In genomic region chr12:79659961-79660431, GRCh38 we compare ENCODE assay signal across 18 cellular contexts. TPM values are rescaled to one million over a fixed set of nuclear protein-coding genes. Genes with fewer than 3 reads are reported as not detected.
DNase-seq lines count a peak whose midpoint lies in the region; ATAC-seq, FAIRE-seq and TF ChIP-seq lines count a peak whose summit lies in the region.
"Had no signal": no experiment of that assay in that cellular context is flagged by ENCODE, and none has a peak within 500 bp of the region (broad histone marks: within the 10 kb centered on the region; RNA-seq: fewer than 3 reads in every experiment).

No MANE protein-coding gene starts in this region.

- 0 out of 4 replicates have a peak, but pooled peaks cover 0 to 5% of the 10 kb centered on the region in 2 experiments for H3K4me1 ChIP-seq in SK-N-SH (ENCODE audit: control insufficient read depth in 1 of 2, insufficient read depth in 2 of 2, low read depth in 1 of 2, low read length in 1 of 2)
- H3K4me1 ChIP-seq in RWPE2 (ENCODE audit: insufficient read depth, poor library complexity, severe bottlenecking), result peaks cover 13% of the 10 kb centered on the region
- no peaks in the 10 kb centered on the region for H3K4me1 ChIP-seq in small intestine (ENCODE audit: control insufficient read depth in 2 of 2, insufficient read depth in 1 of 2, low read depth in 1 of 2, low read length in 1 of 2)

- peak; percentile 49 for FAIRE-seq in islet of Langerhans (lab: Jason Lieb, UNC)
- no peak for FAIRE-seq in small intestine (lab: Jason Lieb, UNC)
- FAIRE-seq: G401.6, GM12892, K562 had no signal

- H3K9ac ChIP-seq in SK-N-SH, result no peak overlapping the region

- H3K4me2 ChIP-seq in SK-N-SH, result peak overlapping the region; percentile 40; the same call in 1 of the 2 replicates

- no peak for TF ChIP-seq RAD21 in SK-N-SH (IDR thresholded peaks at IDR 0.05; ENCODE audit: low read length)

- H3K9me2 ChIP-seq in SK-N-SH, result no peaks in the 10 kb centered on the region

- H3K36me3 ChIP-seq in SK-N-SH (replicated peaks in 1 of 2; ENCODE audit: control insufficient read depth in 1 of 2, insufficient read depth in 2 of 2, low read length in 1 of 2) (no peaks in the 10 kb centered on the region), RWPE2 (ENCODE audit: low read depth) (peaks cover 18% of the 10 kb centered on the region), small intestine (ENCODE audit: control insufficient read depth in 2 of 2, insufficient read depth in 2 of 2, low read length in 2 of 2) (no peaks in the 10 kb centered on the region)
- H3K36me3 ChIP-seq: ovary had no signal

- no peak for ATAC-seq in SK-N-SH treated with all-trans-retinoic acid at 6 μM for 48 hours
- ATAC-seq in RWPE2 (ENCODE audit: low read depth), result 0 out of 3 replicates have a peak, but pooled peaks have one; percentile 8
- no peak for ATAC-seq in HG03097 (IDR thresholded peaks at IDR 0.05; ENCODE audit: low FRiP score, unreplicated experiment)
- ATAC-seq in GM18873 (IDR thresholded peaks at IDR 0.05; ENCODE audit: low FRiP score, unreplicated experiment), result no peak
- ATAC-seq: HCT116, K562 had no signal

- TF ChIP-seq EP300 in SK-N-SH (IDR thresholded peaks at IDR 0.05; ENCODE audit: borderline replicate concordance in 1 of 2, low read depth in 1 of 2, low read length in 1 of 2), result no peak

- DNase-seq in SK-N-SH, result no peak
- no peak for DNase-seq in RWPE2 (ENCODE audit: low spot score)
- DNase-seq in small intestine, result peak; percentile 78
- DNase-seq in effector CD4-positive, alpha-beta T cell, result no peak
- DNase-seq: ACHN; amniotic stem cell; kidney glomerular epithelial cell; NCI-H1105 treated with DMSO at 0.1 percent for 48 hours; ovary; stimulated activated CD4-positive, alpha-beta T cell treated with anti-CD3 and anti-CD28 coated beads, Interleukin-12 subunit alpha, Interleukin-12 subunit beta, amount 100 ng/mL, for 4 hours had no signal

- H3F3A ChIP-seq in SK-N-SH (replicated peaks; ENCODE audit: insufficient read depth), result peaks cover 14% of the 10 kb centered on the region

- WGBS in SK-N-SH (ENCODE audit: low lambda C conversion rate), result 5% methylated on average over 1 of the region's 1 CpG
- 10 to 49% (median 22%) methylated on average over 1 of the region's 1 CpG for WGBS in small intestine, 3 donors

- H4K20me1 ChIP-seq in SK-N-SH (ENCODE audit: insufficient read depth), result no peaks in the 10 kb centered on the region

- H3K27me3 ChIP-seq in SK-N-SH (ENCODE audit: insufficient read depth) (no peaks in the 10 kb centered on the region), RWPE2 (ENCODE audit: insufficient read depth, poor library complexity, severe bottlenecking) (no peaks in the 10 kb centered on the region), small intestine (ENCODE audit: control insufficient read depth in 2 of 2, insufficient read depth in 2 of 2, low read length in 2 of 2) (no peaks in the 10 kb centered on the region)
- H3K27me3 ChIP-seq: ovary had no signal

- POLR2A ChIA-PET in SK-N-SH (lab: Yijun Ruan, JAX), result no interaction called here

- H3K4me3 ChIP-seq in SK-N-SH (ENCODE audit: low read depth in 2 of 2, low read length in 1 of 2) (no peak overlapping the region), RWPE2 (ENCODE audit: severe bottlenecking) (no peak overlapping the region), small intestine (ENCODE audit: low read depth in 1 of 2, low read length in 2 of 2) (no peak overlapping the region)
- H3K4me3 ChIP-seq: K562, ovary had no signal

- H3K9me3 ChIP-seq in SK-N-SH (no peaks in the 10 kb centered on the region), RWPE2 (ENCODE audit: severe bottlenecking) (no peaks in the 10 kb centered on the region), small intestine (ENCODE audit: control insufficient read depth, low read depth) (no peaks in the 10 kb centered on the region)
- H3K9me3 ChIP-seq: ovary had no signal

- no peaks in the 10 kb centered on the region; the same call in 1 of the 2 replicates for H3K79me2 ChIP-seq in SK-N-SH (ENCODE audit: insufficient read depth)

- H2AFZ ChIP-seq in SK-N-SH (ENCODE audit: low read depth), result no peak overlapping the region

- TF ChIP-seq CTCF in SK-N-SH (IDR thresholded peaks at IDR 0.05), result no peak
- TF ChIP-seq CTCF in RWPE2 (IDR thresholded peaks at IDR 0.05; ENCODE audit: poor library complexity, severe bottlenecking), result no peak

- CTCF ChIA-PET in SK-N-SH (lab: Yijun Ruan, JAX), result no interaction called here

- peak overlapping the region in 1 of 2 experiments; percentile 19; a peak in 1 of 4 replicates for H3K27ac ChIP-seq in SK-N-SH (ENCODE audit: low read depth in 2 of 2, low read length in 1 of 2)
- no peak overlapping the region for H3K27ac ChIP-seq in RWPE2 (ENCODE audit: poor library complexity, severe bottlenecking)
- H3K27ac ChIP-seq in small intestine (ENCODE audit: low read depth in 1 of 2, low read length in 1 of 2), result no peak overlapping the region
- H3K27ac ChIP-seq: ovary had no signal

TF ChIP-seq in SK-N-SH, 30 proteins besides CTCF, POLR2A, EP300 and RAD21:
- TF ChIP-seq FOXJ3 (CRISPR knock-in tag; IDR thresholded peaks at IDR 0.05) (no peak), GATA2 (CRISPR knock-in tag; IDR thresholded peaks at IDR 0.05) (no peak)

TF ChIP-seq in SK-N-SH treated with all-trans-retinoic acid at 6 μM for 48 hours, 23 proteins besides CTCF, POLR2A, EP300 and RAD21:
- TF ChIP-seq ZNF70 (CRISPR knock-in tag; IDR thresholded peaks at IDR 0.05), result no peak
- TF ChIP-seq, protein P1, sequence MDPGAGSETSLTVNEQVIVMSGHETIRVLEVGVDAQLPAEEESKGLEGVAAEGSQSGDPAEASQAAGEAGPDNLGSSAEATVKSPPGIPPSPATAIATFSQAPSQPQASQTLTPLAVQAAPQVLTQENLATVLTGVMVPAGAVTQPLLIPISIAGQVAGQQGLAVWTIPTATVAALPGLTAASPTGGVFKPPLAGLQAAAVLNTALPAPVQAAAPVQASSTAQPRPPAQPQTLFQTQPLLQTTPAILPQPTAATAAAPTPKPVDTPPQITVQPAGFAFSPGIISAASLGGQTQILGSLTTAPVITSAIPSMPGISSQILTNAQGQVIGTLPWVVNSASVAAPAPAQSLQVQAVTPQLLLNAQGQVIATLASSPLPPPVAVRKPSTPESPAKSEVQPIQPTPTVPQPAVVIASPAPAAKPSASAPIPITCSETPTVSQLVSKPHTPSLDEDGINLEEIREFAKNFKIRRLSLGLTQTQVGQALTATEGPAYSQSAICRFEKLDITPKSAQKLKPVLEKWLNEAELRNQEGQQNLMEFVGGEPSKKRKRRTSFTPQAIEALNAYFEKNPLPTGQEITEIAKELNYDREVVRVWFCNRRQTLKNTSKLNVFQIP (CRISPR knock-in tag; IDR thresholded peaks at IDR 0.05; ENCODE audit: borderline replicate concordance, low read depth), result no peak
- TF ChIP-seq ZNF8 (CRISPR knock-in tag; IDR thresholded peaks at IDR 0.05), result no peak
- TF ChIP-seq SNAI2 (CRISPR knock-in tag; IDR thresholded peaks at IDR 0.05), result no peak
- no peak for TF ChIP-seq RARB (CRISPR knock-in tag; IDR thresholded peaks at IDR 0.05)
- TF ChIP-seq ZFP30 (CRISPR knock-in tag; IDR thresholded peaks at IDR 0.05), result no peak
- TF ChIP-seq TCF4 (CRISPR knock-in tag; IDR thresholded peaks at IDR 0.05; ENCODE audit: borderline replicate concordance), result no peak
- TF ChIP-seq, protein P2, sequence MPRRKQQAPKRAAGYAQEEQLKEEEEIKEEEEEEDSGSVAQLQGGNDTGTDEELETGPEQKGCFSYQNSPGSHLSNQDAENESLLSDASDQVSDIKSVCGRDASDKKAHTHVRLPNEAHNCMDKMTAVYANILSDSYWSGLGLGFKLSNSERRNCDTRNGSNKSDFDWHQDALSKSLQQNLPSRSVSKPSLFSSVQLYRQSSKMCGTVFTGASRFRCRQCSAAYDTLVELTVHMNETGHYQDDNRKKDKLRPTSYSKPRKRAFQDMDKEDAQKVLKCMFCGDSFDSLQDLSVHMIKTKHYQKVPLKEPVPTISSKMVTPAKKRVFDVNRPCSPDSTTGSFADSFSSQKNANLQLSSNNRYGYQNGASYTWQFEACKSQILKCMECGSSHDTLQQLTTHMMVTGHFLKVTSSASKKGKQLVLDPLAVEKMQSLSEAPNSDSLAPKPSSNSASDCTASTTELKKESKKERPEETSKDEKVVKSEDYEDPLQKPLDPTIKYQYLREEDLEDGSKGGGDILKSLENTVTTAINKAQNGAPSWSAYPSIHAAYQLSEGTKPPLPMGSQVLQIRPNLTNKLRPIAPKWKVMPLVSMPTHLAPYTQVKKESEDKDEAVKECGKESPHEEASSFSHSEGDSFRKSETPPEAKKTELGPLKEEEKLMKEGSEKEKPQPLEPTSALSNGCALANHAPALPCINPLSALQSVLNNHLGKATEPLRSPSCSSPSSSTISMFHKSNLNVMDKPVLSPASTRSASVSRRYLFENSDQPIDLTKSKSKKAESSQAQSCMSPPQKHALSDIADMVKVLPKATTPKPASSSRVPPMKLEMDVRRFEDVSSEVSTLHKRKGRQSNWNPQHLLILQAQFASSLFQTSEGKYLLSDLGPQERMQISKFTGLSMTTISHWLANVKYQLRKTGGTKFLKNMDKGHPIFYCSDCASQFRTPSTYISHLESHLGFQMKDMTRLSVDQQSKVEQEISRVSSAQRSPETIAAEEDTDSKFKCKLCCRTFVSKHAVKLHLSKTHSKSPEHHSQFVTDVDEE (CRISPR knock-in tag; IDR thresholded peaks at IDR 0.05), result no peak
- no peak for TF ChIP-seq ISL1 (CRISPR knock-in tag; IDR thresholded peaks at IDR 0.05)
- TF ChIP-seq ZC3H10 (CRISPR knock-in tag; IDR thresholded peaks at IDR 0.05), result no peak
- no peak for TF ChIP-seq ESRRG (CRISPR knock-in tag; IDR thresholded peaks at IDR 0.05)

RNA-seq across cellular contexts. Expression of gene PAWR, which starts 30.8 kb away (rescaled TPM):
- polyA plus RNA-seq in SK-N-SH (2012; rRNA removed) (0.91 and 1.8 TPM in 2 replicates), small intestine (10 to 100 TPM; 14.2 to 19.2 (median 19.2) TPM)
- polyA plus RNA-seq in SK-N-SH (2012; cell fraction: cytosol; rRNA removed), result 0.79 and 0.80 TPM in 2 replicates
- polyA plus RNA-seq in SK-N-SH (2012; cell fraction: nucleus; rRNA removed), result 1.5 and 3.0 TPM in 2 replicates
- polyA plus RNA-seq: K562 had no signal
